In genomic region chr20:17023811-17024210, GRCh38 we compare ENCODE assay signal across 2 cellular contexts.
TF ChIP-seq lines count a peak whose summit lies in the region.

No MANE protein-coding gene starts in this region.

TF ChIP-seq in A549, 52 proteins besides CTCF, POLR2A, EP300 and RAD21 (continued from another document):
- TF ChIP-seq HDAC2 (IDR thresholded peaks at IDR 0.05) (no peak), ESRRA (IDR thresholded peaks at IDR 0.05; ENCODE audit: borderline replicate concordance, low read length) (no peak), MAX (IDR thresholded peaks at IDR 0.05) (no peak), CBX2 (IDR thresholded peaks at IDR 0.05; ENCODE audit: borderline replicate concordance, low read depth) (no peak)

TF ChIP-seq in IMR-90, 13 proteins besides CTCF, POLR2A, EP300 and RAD21 (continued from another document):
- no peak for TF ChIP-seq CHD1 (IDR thresholded peaks at IDR 0.05; ENCODE audit: low read depth, low read length)
- TF ChIP-seq RFX5 (IDR thresholded peaks at IDR 0.05; ENCODE audit: low read depth, low read length), result no peak
- no peak for TF ChIP-seq CEBPB (IDR thresholded peaks at IDR 0.05; ENCODE audit: low read depth, low read length)
- no peak for TF ChIP-seq MXI1 (IDR thresholded peaks at IDR 0.05; ENCODE audit: borderline replicate concordance, low read depth, low read length)
- no peak for TF ChIP-seq ELK1 (IDR thresholded peaks at IDR 0.05; ENCODE audit: borderline replicate concordance, low read depth, low read length)
